33 cellular contexts compared by ENCODE assay signal in genomic region chr2:88310787-88311186, GRCh38.
"Had no signal": no experiment of that assay in that cellular context is flagged by ENCODE, and none has a peak within 500 bp of the region (broad histone marks: within the 10 kb centered on the region; RNA-seq: fewer than 3 reads in every experiment).

No MANE protein-coding gene starts in this region.

- H3K4me3 ChIP-seq: adrenal gland, ascending aorta, body of pancreas, breast epithelium, cardiac muscle cell had no signal

- H3K36me3 ChIP-seq: adrenal gland, ascending aorta, brain microvascular endothelial cell, breast epithelium, cardiac muscle cell had no signal

- H3K4me1 ChIP-seq: adrenal gland, ascending aorta, body of pancreas, breast epithelium had no signal

- ATAC-seq: activated naive CD4-positive, alpha-beta T cell treated with anti-CD3 and anti-CD28 coated beads, Interleukin-2, amount 50 U/mL, for 72 hours; activated naive CD8-positive, alpha-beta T cell treated with anti-CD3 and anti-CD28 coated beads, Interleukin-2, amount 50 U/mL, for 24 hours; activated T-cell treated with anti-CD3 and anti-CD28 coated beads, Interleukin-2, amount 50 U/mL, for 4 hours; activated T-cell treated with anti-CD3 and anti-CD28 coated beads, Interleukin-2, amount 50 U/mL, for 72 hours; activated T-helper 17 cell treated with anti-CD3 and anti-CD28 coated beads, Interleukin-2, amount 50 U/mL, for 72 hours; body of pancreas had no signal

- H3K9me3 ChIP-seq: adrenal gland, body of pancreas had no signal

- H3K27ac ChIP-seq: adrenal gland, ascending aorta, body of pancreas, brain microvascular endothelial cell, breast epithelium, cardiac muscle cell had no signal

- FAIRE-seq: astrocyte, bronchial epithelial cell had no signal

- H3K27me3 ChIP-seq: adrenal gland, ascending aorta, body of pancreas, brain microvascular endothelial cell, breast epithelium, cardiac muscle cell had no signal

- DNase-seq: activated effector memory CD4-positive, alpha-beta T cell treated with anti-CD3 and anti-CD28 coated beads, Interleukin-2, amount 50 U/mL, for 16 hours; activated effector memory CD4-positive, alpha-beta T cell treated with Interleukin-2 at 50 U/mL for 16 hours; activated gamma-delta T cell; activated gamma-delta T cell treated with Interleukin-2 at 50 U/mL for 16 hours; activated naive CD4-positive, alpha-beta T cell; activated naive CD4-positive, alpha-beta T cell treated with anti-CD3 and anti-CD28 coated beads for 36 hours; activated naive CD4-positive, alpha-beta T cell treated with anti-CD3 and anti-CD28 coated beads, Interleukin-2, amount 10 ng/mL, durations not matched to agents 7 days and 5 days; activated naive CD4-positive, alpha-beta T cell treated with anti-CD3 and anti-CD28 coated beads, Interleukin-2, amount 50 U/mL, for 16 hours; activated naive CD4-positive, alpha-beta T cell treated with Interleukin-2 at 50 U/mL for 16 hours; activated naive CD8-positive, alpha-beta T cell treated with anti-CD3 and anti-CD28 coated beads for 36 hours; activated naive CD8-positive, alpha-beta T cell treated with anti-CD3 and anti-CD28 coated beads, Interleukin-2, amount 10 ng/mL, durations not matched to agents 7 days and 5 days; activated naive CD8-positive, alpha-beta T cell treated with anti-CD3 and anti-CD28 coated beads, Interleukin-2, amount 50 U/mL, for 24 hours; activated T-cell treated with anti-CD3 and anti-CD28 coated beads, Interleukin-2, amount 50 U/mL, for 24 hours; activated T-cell treated with anti-CD3 and anti-CD28 coated beads, Interleukin-2, amount 50 U/mL, for 4 hours; activated T-cell treated with anti-CD3 and anti-CD28 coated beads, Interleukin-2, amount 50 U/mL, for 48 hours; activated T-cell treated with anti-CD3 and anti-CD28 coated beads, Interleukin-2, amount 50 U/mL, for 72 hours; adrenal gland; amniotic stem cell; amygdala; anterior cingulate cortex; aorta; body of pancreas; brain microvascular endothelial cell; caudate nucleus; central memory CD4-positive, alpha-beta T cell; cerebellar nuclear complex had no signal
